Comparison of ENCODE assay signal across 19 cellular contexts in the genomic region with DNA sequence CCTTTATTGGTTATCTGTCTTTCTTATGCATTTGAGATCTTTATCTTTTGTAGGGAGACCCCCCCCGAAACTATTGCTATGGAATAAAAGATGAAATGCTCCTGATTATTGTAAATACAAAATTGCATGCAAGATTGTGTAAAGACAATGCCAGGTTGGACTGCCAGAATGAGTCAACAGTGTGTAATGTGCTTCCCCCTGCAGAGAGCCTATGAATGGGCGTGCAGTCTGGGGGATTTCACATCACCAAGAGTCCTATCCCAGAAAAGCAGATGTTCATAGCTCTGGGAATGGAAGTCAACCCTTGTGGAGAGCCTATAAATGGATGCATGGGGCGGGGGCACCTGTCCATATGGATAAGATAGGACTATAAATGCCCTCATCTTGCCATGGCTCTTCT.
A peak's percentile ranks its signal among the peaks of the same experiment; 100 is the strongest.
DNase-seq lines count a peak whose midpoint lies in the region; ATAC-seq, FAIRE-seq and TF ChIP-seq lines count a peak whose summit lies in the region.
"Had no signal": no experiment of that assay in that cellular context is flagged by ENCODE, and none has a peak within 500 bp of the region (broad histone marks: within the 10 kb centered on the region; RNA-seq: fewer than 3 reads in every experiment).

No MANE protein-coding gene starts in this region.

- no peak for TF ChIP-seq EP300 in esophagus muscularis mucosa (IDR thresholded peaks at IDR 0.05)

- ATAC-seq in GM18873 (IDR thresholded peaks at IDR 0.05; ENCODE audit: low FRiP score, unreplicated experiment) = no peak
- ATAC-seq: SK-N-SH treated with all-trans-retinoic acid at 6 μM for 48 hours had no signal

- no peak for TF ChIP-seq POLR2A in esophagus muscularis mucosa (IDR thresholded peaks at IDR 0.05; ENCODE audit: low read depth)

- H3K4me3 ChIP-seq in bronchial epithelial cell (ENCODE audit: low read depth, low read length) (no peak overlapping the region), esophagus muscularis mucosa (no peak overlapping the region)
- H3K4me3 ChIP-seq: HAP-1, Peyer's patch had no signal

- no peaks in the 10 kb centered on the region for H3K9me3 ChIP-seq in esophagus muscularis mucosa
- H3K9me3 ChIP-seq: BE2C, HAP-1, Peyer's patch had no signal

- H3K4me1 ChIP-seq in esophagus muscularis mucosa = no peaks in the 10 kb centered on the region
- H3K4me1 ChIP-seq: BE2C, HAP-1, Peyer's patch had no signal

- H3K27me3 ChIP-seq in bronchial epithelial cell (ENCODE audit: control insufficient read depth, insufficient read depth, low read length) = no peaks in the 10 kb centered on the region
- H3K27me3 ChIP-seq in esophagus muscularis mucosa = no peaks in the 10 kb centered on the region
- H3K27me3 ChIP-seq: BE2C, Peyer's patch had no signal

- 92% methylated on average over 3 of the region's 3 CpGs for WGBS in esophagus muscularis mucosa

- H3K36me3 ChIP-seq in bronchial epithelial cell (ENCODE audit: control insufficient read depth, insufficient read depth, low read length) (no peaks in the 10 kb centered on the region), esophagus muscularis mucosa (no peaks in the 10 kb centered on the region)
- H3K36me3 ChIP-seq: BE2C, HAP-1, Peyer's patch had no signal

- intact Hi-C loops in esophagus muscularis mucosa (cut with DNase I) = no loop called here

- TF ChIP-seq CTCF in bronchial epithelial cell (IDR thresholded peaks at IDR 0.05; ENCODE audit: insufficient read depth, low read length, severe bottlenecking) = no peak
- TF ChIP-seq CTCF in esophagus muscularis mucosa (IDR thresholded peaks at IDR 0.05) = no peak

- H3K27ac ChIP-seq in esophagus muscularis mucosa (replicated peaks in 1 of 4) = no peak overlapping the region
- H3K27ac ChIP-seq: Peyer's patch had no signal

- peak; percentile 11 for DNase-seq in HS-5 (ENCODE audit: low read depth)
- DNase-seq in NCI-H226 = peak; percentile 62
- peak; percentile 75 for DNase-seq in bronchial epithelial cell (ENCODE audit: low read depth)
- DNase-seq in iris pigment epithelial cell (ENCODE audit: low read depth) = peak; percentile 20
- no peak for DNase-seq in esophagus muscularis mucosa (ENCODE audit: extremely low spot score)
- no peak for DNase-seq in activated CD4-positive, alpha-beta T cell treated with anti-CD3 and anti-CD28 coated beads, Interleukin-2, amount 50 U/mL, for 1 hour
- DNase-seq: BE2C; CD4-positive, alpha-beta memory T cell; DMS 273 treated with DMSO at 0.1 percent for 48 hours; IMR-90; MV-4-11; NCI-H1417 treated with DMSO at 0.1 percent for 48 hours; NCI-H2029; NCI-H526; Peyer's patch; Right ventricle myocardium superior had no signal

- FAIRE-seq in bronchial epithelial cell (lab: Jason Lieb, UNC) = no peak

Comparison
In these comparisons a context has a peak if more than half of its experiments do, and no peak if none do; other contexts are left out.
1. DNase-seq: peak in HS-5 (single experiment), NCI-H226 (single experiment), bronchial epithelial cell (single experiment) and iris pigment epithelial cell (single experiment); none in esophagus muscularis mucosa (single experiment) and activated CD4-positive, alpha-beta T cell treated with anti-CD3 and anti-CD28 coated beads, Interleukin-2, amount 50 U/mL, for 1 hour (single experiment).